Comparison of ENCODE assay signal across 8 cellular contexts in the genomic region with DNA sequence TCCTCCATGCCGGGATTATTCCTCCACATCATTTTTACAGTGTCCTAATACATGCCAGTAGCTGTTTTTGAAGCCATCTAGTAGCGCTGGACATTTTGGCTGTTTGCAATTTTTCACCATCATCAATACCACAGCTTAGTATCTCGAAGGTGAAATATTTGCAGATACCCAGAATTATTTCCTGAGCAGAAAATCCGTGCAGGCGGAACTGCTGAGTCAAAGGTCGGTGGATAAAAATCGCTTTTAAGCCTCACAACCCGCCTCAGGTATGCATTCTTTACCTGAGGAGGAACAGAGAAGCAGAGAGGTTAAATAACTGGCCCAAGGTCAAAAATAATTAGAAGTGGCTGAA. TPM values are rescaled to one million over a fixed set of nuclear protein-coding genes. Genes with fewer than 3 reads are reported as not detected.
A peak's percentile ranks its signal among the peaks of the same experiment; 100 is the strongest.
DNase-seq lines count a peak whose midpoint lies in the region; ATAC-seq and TF ChIP-seq lines count a peak whose summit lies in the region.

No MANE protein-coding gene starts in this region.

- peak overlapping the region; percentile 69 to 90 (median 85) for H3K4me2 ChIP-seq in BLaER1 treated with 17β-estradiol and CSF1 and Interleukin-3, amounts not matched to agents 10 nM and 100 nM

- peak overlapping the region; percentile 84 to 98 (median 92) for H3K4me3 ChIP-seq in BLaER1 treated with 17β-estradiol and CSF1 and Interleukin-3, amounts not matched to agents 10 nM and 100 nM
- peak overlapping the region; percentile 86 to 93 for H3K4me3 ChIP-seq in ascending aorta
- peak overlapping the region; percentile 66 to 95 (median 94) for H3K4me3 ChIP-seq in right lobe of liver
- H3K4me3 ChIP-seq in transverse colon = peak overlapping the region; percentile 78 to 95 (median 84)

- in situ Hi-C loops in transverse colon (cut with MboI; ENCODE audit: low pct_ligation_motif_present in 1 of 4, low pct_unique_long_range_greater_than_20kb in 1 of 4, low sequenced_read_pairs in 3 of 4) = no loop called here

- 6% methylated on average over 8 of the region's 8 CpGs for WGBS in right lobe of liver (ENCODE audit: insufficient coverage, low coverage, low lambda C conversion rate, missing lambda C conversion rate)
- WGBS in transverse colon (ENCODE audit: low coverage in 1 of 2), 2 donors = 7 to 10% methylated on average over 6 to 8 of the region's 8 CpGs

- TF ChIP-seq POLR2A in right lobe of liver (IDR thresholded peaks at IDR 0.05) (no peak), transverse colon (IDR thresholded peaks at IDR 0.05) (no peak)

- TF ChIP-seq EP300 in transverse colon (IDR thresholded peaks at IDR 0.05; ENCODE audit: low read depth) = no peak

- peaks cover 24 to 34% (median 32%) of the 10 kb centered on the region in 11 experiments; a peak in 19 of 22 replicates for H4K20me1 ChIP-seq in BLaER1 treated with 17β-estradiol and CSF1 and Interleukin-3, amounts not matched to agents 10 nM and 100 nM

- DNase-seq in ascending aorta (ENCODE audit: low spot score in 2 of 2) (no peak), right lobe of liver (no peak), transverse colon (no peak), NCI-H82 (lab: John Stamatoyannopoulos, UW) (no peak), pons (ENCODE audit: low spot score) (no peak), NOMO-1 treated with DMSO at 0.1 percent for 48 hours (lab: John Stamatoyannopoulos, UW; ENCODE audit: unreplicated experiment) (no peak)

- peak overlapping the region; percentile 86 to 98 (median 95) for H3K27ac ChIP-seq in BLaER1 treated with 17β-estradiol and CSF1 and Interleukin-3, amounts not matched to agents 10 nM and 100 nM
- H3K27ac ChIP-seq in ascending aorta = peak overlapping the region; percentile 97 to 98
- H3K27ac ChIP-seq in right lobe of liver = peak overlapping the region; percentile 89 to 92 (median 92)
- H3K27ac ChIP-seq in transverse colon = peak overlapping the region; percentile 95 to 97 (median 96)

- peak overlapping the region; percentile 93 to 98 (median 97) for H3K9ac ChIP-seq in BLaER1 treated with 17β-estradiol and CSF1 and Interleukin-3, amounts not matched to agents 10 nM and 100 nM

- H3K36me3 ChIP-seq in BLaER1 treated with 17β-estradiol and CSF1 and Interleukin-3, amounts not matched to agents 10 nM and 100 nM = peaks cover 20 to 30% (median 23%) of the 10 kb centered on the region in 11 experiments
- H3K36me3 ChIP-seq in ascending aorta (peaks cover 3% of the 10 kb centered on the region in 2 donors), right lobe of liver (peaks cover 0 to 9% (median 4%) of the 10 kb centered on the region in 4 donors), transverse colon (no peaks in the 10 kb centered on the region)

- TF ChIP-seq CTCF in ascending aorta (IDR thresholded peaks at IDR 0.05) (no peak), right lobe of liver (IDR thresholded peaks at IDR 0.05) (no peak), transverse colon (IDR thresholded peaks at IDR 0.05) (no peak)

- intact Hi-C loops in ascending aorta (cut with DNase I) = loop anchor here (2.0 kb wide), 2 partner anchors 22 to 58 kb away; no protein-coding TSS in a partner anchor
- intact Hi-C loops in right lobe of liver (cut with DNase I) = no loop called here
- intact Hi-C loops in transverse colon (cut with DNase I; ENCODE audit: low total_unique reads) = no loop called here

- ATAC-seq in HG02763 (IDR thresholded peaks at IDR 0.05; ENCODE audit: unreplicated experiment) (peak; percentile 3), right lobe of liver (peak in 3 of 4 donors; percentile 1 to 2 (median 2))

- H3K27me3 ChIP-seq in BLaER1 treated with 17β-estradiol and CSF1 and Interleukin-3, amounts not matched to agents 10 nM and 100 nM = no peaks in the 10 kb centered on the region
- H3K27me3 ChIP-seq in ascending aorta = no peaks in the 10 kb centered on the region
- H3K27me3 ChIP-seq in right lobe of liver = no peaks in the 10 kb centered on the region
- H3K27me3 ChIP-seq in transverse colon = no peaks in the 10 kb centered on the region

- no peaks in the 10 kb centered on the region for H3K9me3 ChIP-seq in BLaER1 treated with 17β-estradiol and CSF1 and Interleukin-3, amounts not matched to agents 10 nM and 100 nM (replicated peaks in 1 of 11)
- H3K9me3 ChIP-seq in ascending aorta (no peaks in the 10 kb centered on the region), right lobe of liver (no peaks in the 10 kb centered on the region), transverse colon (no peaks in the 10 kb centered on the region)

- peaks cover 19 to 36% (median 27%) of the 10 kb centered on the region in 10 experiments; a peak in 19 of 20 replicates for H3K4me1 ChIP-seq in BLaER1 treated with 17β-estradiol and CSF1 and Interleukin-3, amounts not matched to agents 10 nM and 100 nM
- H3K4me1 ChIP-seq in ascending aorta (peaks cover 6 to 27% of the 10 kb centered on the region in 2 donors), right lobe of liver (peaks cover 0 to 24% (median 7%) of the 10 kb centered on the region in 4 donors), transverse colon (peaks cover 0 to 36% (median 23%) of the 10 kb centered on the region in 4 donors)

RNA-seq across cellular contexts. Expression of gene TNRC6A, which starts 0.6 kb away (rescaled TPM):
- 36.7 TPM for total RNA-seq in ascending aorta
- total RNA-seq in right lobe of liver = 10 to 100 TPM; 17.0 to 38.4 (median 23.1) TPM
- 10 to 100 TPM; 48.2 to 77.2 (median 54.8) TPM for total RNA-seq in transverse colon
